1 cellular context compared by ENCODE assay signal in the genomic region with DNA sequence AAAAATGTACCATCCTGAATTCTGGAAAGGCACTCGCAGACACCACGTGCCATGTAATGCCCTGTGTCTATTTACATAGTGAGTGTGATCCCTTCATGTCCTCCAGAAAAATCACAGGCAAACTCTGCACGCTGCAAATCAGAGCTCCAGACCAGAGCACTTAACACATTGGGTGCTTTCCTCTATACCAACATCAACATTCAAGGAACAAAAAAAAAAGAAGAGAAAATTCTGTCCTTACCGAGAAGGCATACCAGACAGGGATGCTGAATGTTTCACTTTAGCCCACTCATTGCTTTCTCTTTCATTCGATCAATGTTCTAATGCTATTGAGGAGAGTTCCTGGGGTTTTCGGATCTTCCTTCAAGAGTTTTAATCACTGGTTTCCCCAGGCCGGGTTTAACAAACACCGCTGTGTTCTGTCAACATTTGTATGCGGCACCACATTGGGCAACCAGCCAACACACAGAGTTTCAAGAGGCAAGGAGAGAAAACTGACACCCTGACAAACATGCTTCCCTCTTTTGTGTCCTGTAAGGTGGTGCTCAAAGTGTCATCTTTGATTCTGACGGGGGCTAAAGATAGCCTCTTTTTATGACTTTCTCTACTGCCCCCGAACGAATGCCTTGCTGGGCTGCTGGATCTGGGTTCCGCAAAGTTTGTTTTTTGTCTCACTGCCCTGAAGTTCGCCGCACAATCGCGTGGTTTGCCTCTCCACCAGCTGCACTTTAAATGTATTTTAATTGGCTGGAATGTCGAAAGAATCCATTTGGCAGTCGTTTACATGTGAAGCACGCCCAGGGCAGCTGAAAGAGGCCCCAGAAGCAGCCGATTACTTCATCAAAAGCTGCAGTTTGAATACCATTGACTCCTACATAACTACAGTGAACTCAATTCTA.
TF ChIP-seq lines count a peak whose summit lies in the region.

No MANE protein-coding gene starts in this region.

TF ChIP-seq in GM23338, 12 proteins besides CTCF, POLR2A, EP300 and RAD21 (continued from another document):
- TF ChIP-seq, protein P1, sequence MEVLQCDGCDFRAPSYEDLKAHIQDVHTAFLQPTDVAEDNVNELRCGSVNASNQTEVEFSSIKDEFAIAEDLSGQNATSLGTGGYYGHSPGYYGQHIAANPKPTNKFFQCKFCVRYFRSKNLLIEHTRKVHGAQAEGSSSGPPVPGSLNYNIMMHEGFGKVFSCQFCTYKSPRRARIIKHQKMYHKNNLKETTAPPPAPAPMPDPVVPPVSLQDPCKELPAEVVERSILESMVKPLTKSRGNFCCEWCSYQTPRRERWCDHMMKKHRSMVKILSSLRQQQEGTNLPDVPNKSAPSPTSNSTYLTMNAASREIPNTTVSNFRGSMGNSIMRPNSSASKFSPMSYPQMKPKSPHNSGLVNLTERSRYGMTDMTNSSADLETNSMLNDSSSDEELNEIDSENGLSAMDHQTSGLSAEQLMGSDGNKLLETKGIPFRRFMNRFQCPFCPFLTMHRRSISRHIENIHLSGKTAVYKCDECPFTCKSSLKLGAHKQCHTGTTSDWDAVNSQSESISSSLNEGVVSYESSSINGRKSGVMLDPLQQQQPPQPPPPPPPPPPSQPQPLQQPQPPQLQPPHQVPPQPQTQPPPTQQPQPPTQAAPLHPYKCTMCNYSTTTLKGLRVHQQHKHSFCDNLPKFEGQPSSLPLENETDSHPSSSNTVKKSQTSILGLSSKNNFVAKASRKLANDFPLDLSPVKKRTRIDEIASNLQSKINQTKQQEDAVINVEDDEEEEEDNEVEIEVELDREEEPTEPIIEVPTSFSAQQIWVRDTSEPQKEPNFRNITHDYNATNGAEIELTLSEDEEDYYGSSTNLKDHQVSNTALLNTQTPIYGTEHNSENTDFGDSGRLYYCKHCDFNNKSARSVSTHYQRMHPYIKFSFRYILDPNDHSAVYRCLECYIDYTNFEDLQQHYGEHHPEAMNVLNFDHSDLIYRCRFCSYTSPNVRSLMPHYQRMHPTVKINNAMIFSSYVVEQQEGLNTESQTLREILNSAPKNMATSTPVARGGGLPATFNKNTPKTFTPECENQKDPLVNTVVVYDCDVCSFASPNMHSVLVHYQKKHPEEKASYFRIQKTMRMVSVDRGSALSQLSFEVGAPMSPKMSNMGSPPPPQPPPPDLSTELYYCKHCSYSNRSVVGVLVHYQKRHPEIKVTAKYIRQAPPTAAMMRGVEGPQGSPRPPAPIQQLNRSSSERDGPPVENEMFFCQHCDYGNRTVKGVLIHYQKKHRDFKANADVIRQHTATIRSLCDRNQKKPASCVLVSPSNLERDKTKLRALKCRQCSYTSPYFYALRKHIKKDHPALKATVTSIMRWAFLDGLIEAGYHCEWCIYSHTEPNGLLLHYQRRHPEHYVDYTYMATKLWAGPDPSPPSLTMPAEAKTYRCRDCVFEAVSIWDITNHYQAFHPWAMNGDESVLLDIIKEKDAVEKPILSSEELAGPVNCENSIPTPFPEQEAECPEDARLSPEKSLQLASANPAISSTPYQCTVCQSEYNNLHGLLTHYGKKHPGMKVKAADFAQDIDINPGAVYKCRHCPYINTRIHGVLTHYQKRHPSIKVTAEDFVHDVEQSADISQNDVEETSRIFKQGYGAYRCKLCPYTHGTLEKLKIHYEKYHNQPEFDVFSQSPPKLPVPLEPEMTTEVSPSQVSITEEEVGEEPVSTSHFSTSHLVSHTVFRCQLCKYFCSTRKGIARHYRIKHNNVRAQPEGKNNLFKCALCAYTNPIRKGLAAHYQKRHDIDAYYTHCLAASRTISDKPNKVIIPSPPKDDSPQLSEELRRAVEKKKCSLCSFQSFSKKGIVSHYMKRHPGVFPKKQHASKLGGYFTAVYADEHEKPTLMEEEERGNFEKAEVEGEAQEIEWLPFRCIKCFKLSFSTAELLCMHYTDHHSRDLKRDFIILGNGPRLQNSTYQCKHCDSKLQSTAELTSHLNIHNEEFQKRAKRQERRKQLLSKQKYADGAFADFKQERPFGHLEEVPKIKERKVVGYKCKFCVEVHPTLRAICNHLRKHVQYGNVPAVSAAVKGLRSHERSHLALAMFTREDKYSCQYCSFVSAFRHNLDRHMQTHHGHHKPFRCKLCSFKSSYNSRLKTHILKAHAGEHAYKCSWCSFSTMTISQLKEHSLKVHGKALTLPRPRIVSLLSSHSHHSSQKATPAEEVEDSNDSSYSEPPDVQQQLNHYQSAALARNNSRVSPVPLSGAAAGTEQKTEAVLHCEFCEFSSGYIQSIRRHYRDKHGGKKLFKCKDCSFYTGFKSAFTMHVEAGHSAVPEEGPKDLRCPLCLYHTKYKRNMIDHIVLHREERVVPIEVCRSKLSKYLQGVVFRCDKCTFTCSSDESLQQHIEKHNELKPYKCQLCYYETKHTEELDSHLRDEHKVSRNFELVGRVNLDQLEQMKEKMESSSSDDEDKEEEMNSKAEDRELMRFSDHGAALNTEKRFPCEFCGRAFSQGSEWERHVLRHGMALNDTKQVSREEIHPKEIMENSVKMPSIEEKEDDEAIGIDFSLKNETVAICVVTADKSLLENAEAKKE (CRISPR knock-in tag; IDR thresholded peaks at IDR 0.05), result no peak
TF ChIP-seq in GM23338: peak in this region for 0.
